ENCODE assay signal across 8 cellular contexts in the genomic region with DNA sequence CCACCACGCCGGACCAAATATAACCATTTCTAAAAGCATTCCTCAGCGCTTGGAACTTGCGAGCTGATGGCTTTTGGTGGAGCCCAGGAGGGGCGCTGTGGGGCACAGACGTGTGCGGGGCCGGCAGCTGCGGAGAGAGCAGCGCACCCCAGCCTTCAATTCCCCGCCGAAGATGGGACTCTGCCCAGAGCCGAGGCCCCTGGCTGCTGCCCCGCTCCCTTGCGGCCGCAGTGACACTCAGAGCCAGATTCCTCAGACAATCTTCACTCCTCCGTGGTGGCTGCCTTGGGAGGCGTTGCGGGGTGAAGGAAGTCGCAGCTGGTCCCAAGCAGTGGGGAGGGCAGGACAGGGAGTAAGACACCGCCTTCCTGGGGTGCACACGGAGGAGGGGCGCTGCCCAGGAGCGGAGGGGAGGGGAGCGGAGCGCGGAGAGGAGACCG.
DNase-seq lines count a peak whose midpoint lies in the region; ATAC-seq and TF ChIP-seq lines count a peak whose summit lies in the region.

No MANE protein-coding gene starts in this region.

- peak overlapping the region in 7 of 8 donors; percentile 51 to 73 (median 70) for H3K27ac ChIP-seq in spleen

- H3K4me3 Mint-ChIP-seq in dendritic cell treated with granulocyte-macrophage colony-stimulating factor and Interleukin-4, amounts not matched to agents 40 ng/mL and 50 ng/mL, for 4 days, result peak overlapping the region; percentile 81

- H3K27ac Mint-ChIP-seq in dendritic cell treated with granulocyte-macrophage colony-stimulating factor and Interleukin-4, amounts not matched to agents 40 ng/mL and 50 ng/mL, for 4 days, result peak overlapping the region; percentile 40

- H3K4me1 Mint-ChIP-seq in dendritic cell treated with granulocyte-macrophage colony-stimulating factor and Interleukin-4, amounts not matched to agents 40 ng/mL and 50 ng/mL, for 4 days (ENCODE audit: low read depth), result peaks cover 13% of the 10 kb centered on the region

- peaks cover 7 to 35% (median 23%) of the 10 kb centered on the region in 6 donors for H3K4me1 ChIP-seq in spleen

- H3K9me3 ChIP-seq in spleen, result no peaks in the 10 kb centered on the region

- H3K27me3 ChIP-seq in kidney epithelial cell (ENCODE audit: control insufficient read depth, insufficient read depth, low read length), result peaks cover 17% of the 10 kb centered on the region
- peaks cover 2 to 78% (median 43%) of the 10 kb centered on the region in 7 donors for H3K27me3 ChIP-seq in spleen (replicated peaks in 1 of 7)

- intact Hi-C loops in dendritic cell treated with granulocyte-macrophage colony-stimulating factor and Interleukin-4, amounts not matched to agents 40 ng/mL and 50 ng/mL, for 4 days (cut with micrococcal nuclease), result no loop called here
- intact Hi-C loops in spleen (cut with DNase I; ENCODE audit: low total_unique reads), result no loop called here

- peak; percentile 67 for TF ChIP-seq CTCF in AG10803 (conservative IDR thresholded peaks at IDR 0.05; ENCODE audit: low read length)
- peak; percentile 62 for TF ChIP-seq CTCF in HFF-Myc (IDR thresholded peaks at IDR 0.05; ENCODE audit: low read depth, low read length, missing control alignments)
- TF ChIP-seq CTCF in kidney epithelial cell (IDR thresholded peaks at IDR 0.05; ENCODE audit: insufficient read depth, low read length, poor library complexity, severe bottlenecking), result peak; percentile 78
- peak in 10 of 11 experiments; percentile 16 to 68 (median 44) for TF ChIP-seq CTCF in spleen (IDR thresholded peaks at IDR 0.05 in 8 of 11, conservative IDR thresholded peaks at IDR 0.05 in 3 of 11)

- DNase-seq in AG10803 (ENCODE audit: low read depth), result peak; percentile 63
- DNase-seq in HFF-Myc (ENCODE audit: extremely low read depth, low read depth), result no peak
- peak; percentile 46 for DNase-seq in activated CD4-positive, CD25-positive, alpha-beta regulatory T cell treated with anti-CD3 and anti-CD28 coated beads, Interleukin-2, amount 50 U/mL, for 72 hours
- DNase-seq in kidney epithelial cell (ENCODE audit: low read depth), result no peak
- DNase-seq in spleen, result peak; percentile 82
- no peak for DNase-seq in OCI-M2 (lab: John Stamatoyannopoulos, UW; ENCODE audit: unreplicated experiment)

- H3K4me3 ChIP-seq in AG10803 (ENCODE audit: low read length) (peak overlapping the region; percentile 58), HFF-Myc (replicated peaks; ENCODE audit: low read depth, low read length) (peak overlapping the region; percentile 29), kidney epithelial cell (ENCODE audit: low read depth, low read length) (peak overlapping the region; percentile 38), spleen (peak overlapping the region; percentile 39 to 75 (median 45))

- TF ChIP-seq POLR2A in spleen (IDR thresholded peaks at IDR 0.05), result no peak

- H3K27me3 Mint-ChIP-seq in dendritic cell treated with granulocyte-macrophage colony-stimulating factor and Interleukin-4, amounts not matched to agents 40 ng/mL and 50 ng/mL, for 4 days, result peaks cover 62% of the 10 kb centered on the region

- no peaks in the 10 kb centered on the region for H3K9me3 Mint-ChIP-seq in dendritic cell treated with granulocyte-macrophage colony-stimulating factor and Interleukin-4, amounts not matched to agents 40 ng/mL and 50 ng/mL, for 4 days

- 0 to 5% (median 2%) methylated on average over 18 to 28 of the region's 28 CpGs for WGBS in spleen, 5 donors

- H3K36me3 Mint-ChIP-seq in dendritic cell treated with granulocyte-macrophage colony-stimulating factor and Interleukin-4, amounts not matched to agents 40 ng/mL and 50 ng/mL, for 4 days (ENCODE audit: low read depth), result no peaks in the 10 kb centered on the region

- ATAC-seq in GM21717 (IDR thresholded peaks at IDR 0.05; ENCODE audit: unreplicated experiment), result no peak

- no peaks in the 10 kb centered on the region for H3K36me3 ChIP-seq in kidney epithelial cell (ENCODE audit: control insufficient read depth, insufficient read depth, low read length)
- H3K36me3 ChIP-seq in spleen, result no peaks in the 10 kb centered on the region

Comparison
In these comparisons a context has a peak if more than half of its experiments do, and no peak if none do; other contexts are left out.
1. DNase-seq: peak in AG10803 (single experiment), activated CD4-positive, CD25-positive, alpha-beta regulatory T cell treated with anti-CD3 and anti-CD28 coated beads, Interleukin-2, amount 50 U/mL, for 72 hours (single experiment) and spleen (single experiment); none in HFF-Myc (single experiment), kidney epithelial cell (single experiment) and OCI-M2 (single experiment).
2. Peak in every context shown above with its lines, with median percentiles within 50 percentile points of each other: H3K4me3 ChIP-seq and CTCF ChIP-seq.